In the genomic region with DNA sequence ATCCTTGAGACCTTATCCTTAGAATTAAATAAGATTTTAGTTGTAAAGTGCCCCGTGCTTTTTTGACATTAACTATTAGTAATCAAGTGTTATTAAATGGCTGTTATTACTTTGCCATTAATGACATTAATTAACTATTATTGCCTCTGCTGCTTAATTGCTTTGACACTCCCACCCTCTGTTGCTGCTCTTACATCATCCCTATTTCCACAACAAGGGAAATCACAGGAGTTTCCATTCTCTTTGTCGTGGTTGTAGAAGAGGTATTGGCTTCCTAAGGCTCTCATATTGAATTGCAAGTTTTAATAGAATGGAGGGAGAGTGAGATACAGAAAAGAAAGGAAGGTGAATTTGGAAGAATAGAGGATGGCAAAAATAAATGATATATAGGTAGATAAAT, we compare ENCODE assay signal across 24 cellular contexts.
DNase-seq lines count a peak whose midpoint lies in the region; ATAC-seq and TF ChIP-seq lines count a peak whose summit lies in the region.
"Had no signal": no experiment of that assay in that cellular context is flagged by ENCODE, and none has a peak within 500 bp of the region (broad histone marks: within the 10 kb centered on the region; RNA-seq: fewer than 3 reads in every experiment).

No MANE protein-coding gene starts in this region.

- H2AFZ ChIP-seq in hepatocyte, result no peak overlapping the region
- H2AFZ ChIP-seq: GM23248 had no signal

- no peaks in the 10 kb centered on the region for H4K20me1 ChIP-seq in hepatocyte (ENCODE audit: insufficient read depth, poor library complexity, severe bottlenecking)
- H4K20me1 ChIP-seq: BLaER1 had no signal

- WGBS in hepatocyte (ENCODE audit: low lambda C conversion rate, missing lambda C conversion rate), result 33% methylated on average over 2 of the region's 2 CpGs
- 42 to 44% (median 42%) methylated on average over 2 of the region's 2 CpGs for WGBS in psoas muscle, 3 donors

- peak; percentile 44 for DNase-seq in DMS53 (lab: John Stamatoyannopoulos, UW)
- DNase-seq in DMS53 treated with DMSO at 0.1 percent for 48 hours (lab: John Stamatoyannopoulos, UW; ENCODE audit: unreplicated experiment), result no peak
- peak; percentile 8 for DNase-seq in H7
- peak; percentile 65 for DNase-seq in NCI-H748 (lab: John Stamatoyannopoulos, UW; ENCODE audit: unreplicated experiment)
- DNase-seq in hepatocyte (ENCODE audit: low spot score), result no peak
- DNase-seq in psoas muscle, result no peak
- DNase-seq in stimulated activated CD4-positive, alpha-beta T cell treated with anti-CD3 and anti-CD28 coated beads, Interleukin-12 subunit alpha, Interleukin-12 subunit beta, amount 100 ng/mL, for 4 hours, result no peak
- DNase-seq in NCI-H2107 treated with DMSO at 0.1 percent for 48 hours (lab: John Stamatoyannopoulos, UW; ENCODE audit: unreplicated experiment), result no peak
- DNase-seq: CD4-positive, CD25-positive, alpha-beta regulatory T cell; DMS79; EL; GDM1; GM23248; KBM-7; MG63; NCI-H1105 treated with DMSO at 0.1 percent for 48 hours; NCI-H2171; NCI-H226; NCI-H524; T-helper 17 cell had no signal

- H3K9me3 ChIP-seq in hepatocyte (ENCODE audit: low read depth) (no peaks in the 10 kb centered on the region), psoas muscle (no peaks in the 10 kb centered on the region)
- H3K9me3 ChIP-seq: BLaER1, MG63 had no signal

- H3K9me2 ChIP-seq in hepatocyte (replicated peaks; ENCODE audit: insufficient read depth), result no peaks in the 10 kb centered on the region

- H3K4me1 ChIP-seq in hepatocyte (ENCODE audit: insufficient read depth) (peaks cover 5% of the 10 kb centered on the region), psoas muscle (no peaks in the 10 kb centered on the region)
- H3K4me1 ChIP-seq: BLaER1 had no signal

- no peak overlapping the region for H3K4me2 ChIP-seq in hepatocyte
- H3K4me2 ChIP-seq: BLaER1 had no signal

- no peak overlapping the region for H3K4me3 ChIP-seq in H7 (ENCODE audit: insufficient read depth, low read depth, low read length)
- H3K4me3 ChIP-seq in hepatocyte, result no peak overlapping the region
- no peak overlapping the region for H3K4me3 ChIP-seq in psoas muscle
- H3K4me3 ChIP-seq: BLaER1, GM12878, GM23248, MG63 had no signal

- intact Hi-C loops in psoas muscle (cut with DNase I), result no loop called here

- H3K27ac ChIP-seq in hepatocyte, result peak overlapping the region; percentile 5
- no peak overlapping the region for H3K27ac ChIP-seq in psoas muscle
- H3K27ac ChIP-seq: BLaER1, GM23248 had no signal

- ATAC-seq in psoas muscle, result no peak
- ATAC-seq: GM12878, HCT116, SK-N-SH treated with all-trans-retinoic acid at 6 μM for 48 hours, T-helper 17 cell had no signal

- no peaks in the 10 kb centered on the region for H3K79me2 ChIP-seq in hepatocyte

- TF ChIP-seq CTCF in hepatocyte (IDR thresholded peaks at IDR 0.05; ENCODE audit: poor library complexity), result no peak
- no peak for TF ChIP-seq CTCF in psoas muscle (IDR thresholded peaks at IDR 0.05)

- H3K36me3 ChIP-seq in H7 (replicated peaks; ENCODE audit: control insufficient read depth, insufficient read depth, low read length) (no peaks in the 10 kb centered on the region), hepatocyte (replicated peaks; ENCODE audit: insufficient read depth, low read depth) (no peaks in the 10 kb centered on the region), psoas muscle (ENCODE audit: insufficient read depth in 1 of 2, low read depth in 1 of 2) (no peaks in the 10 kb centered on the region)
- H3K36me3 ChIP-seq: BLaER1, MG63 had no signal

- H3K27me3 ChIP-seq in H7 (ENCODE audit: control insufficient read depth, insufficient read depth, low read length), result no peaks in the 10 kb centered on the region
- no peaks in the 10 kb centered on the region for H3K27me3 ChIP-seq in hepatocyte
- no peaks in the 10 kb centered on the region for H3K27me3 ChIP-seq in psoas muscle (ENCODE audit: insufficient read depth in 3 of 3, low read length in 2 of 3)
- H3K27me3 ChIP-seq: BLaER1, MG63 had no signal

Comparison
In these comparisons a context has a peak if more than half of its experiments do, and no peak if none do; other contexts are left out.
1. DNase-seq: peak in DMS53 (single experiment), H7 (single experiment) and NCI-H748 (single experiment); none in DMS53 treated with DMSO at 0.1 percent for 48 hours (single experiment), hepatocyte (single experiment), psoas muscle (0 of 2), stimulated activated CD4-positive, alpha-beta T cell treated with anti-CD3 and anti-CD28 coated beads, Interleukin-12 subunit alpha, Interleukin-12 subunit beta, amount 100 ng/mL, for 4 hours (single experiment) and NCI-H2107 treated with DMSO at 0.1 percent for 48 hours (single experiment).